In the genomic region with DNA sequence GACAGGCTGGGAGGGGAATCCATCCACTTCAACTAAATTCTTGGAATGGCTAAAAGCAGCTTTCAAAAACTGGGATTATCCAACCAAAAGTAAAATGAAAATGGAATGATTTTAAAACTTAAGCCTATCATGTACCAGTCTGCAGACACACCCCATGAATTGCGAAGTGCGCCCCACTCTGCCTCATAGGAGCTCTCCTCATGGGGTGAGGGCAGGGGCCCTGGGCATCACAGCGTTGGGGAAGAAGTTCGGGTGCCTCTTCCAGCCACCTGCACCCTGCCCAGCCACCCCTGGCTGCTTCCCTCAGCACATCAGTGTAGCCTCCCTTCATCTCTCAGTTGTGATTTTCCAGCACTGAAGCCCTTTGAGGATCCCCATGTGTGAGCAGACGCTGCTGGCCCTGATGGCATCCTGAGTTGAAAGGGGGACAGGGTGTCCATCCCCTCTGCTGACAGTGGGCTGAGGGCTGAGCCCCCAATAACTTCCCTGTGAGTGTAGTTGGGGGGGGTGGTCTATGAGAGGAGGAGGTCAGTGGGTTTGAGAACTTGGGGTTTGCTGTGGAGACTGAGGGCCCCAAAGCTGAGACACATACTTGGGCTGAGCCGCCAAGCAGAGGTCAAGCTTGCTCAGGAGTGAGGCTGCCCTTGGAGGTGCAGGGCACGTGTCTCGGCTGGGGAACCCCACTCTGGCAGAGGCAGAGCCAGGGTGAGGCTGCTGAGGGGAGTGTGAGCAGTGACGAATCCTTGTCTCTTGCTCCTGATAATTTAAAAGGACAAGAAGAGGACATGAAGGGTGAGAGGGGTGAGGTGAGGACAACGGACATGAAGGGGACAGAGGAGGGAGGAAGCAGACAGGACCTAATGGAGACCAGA, we compare ENCODE assay signal across 33 cellular contexts.
"Had no signal": no experiment of that assay in that cellular context is flagged by ENCODE, and none has a peak within 500 bp of the region (broad histone marks: within the 10 kb centered on the region; RNA-seq: fewer than 3 reads in every experiment).

No MANE protein-coding gene starts in this region.

- H3K27ac Mint-ChIP-seq: activated CD4-positive, alpha-beta memory T cell treated with anti-CD3 and anti-CD28 coated beads, Interleukin-2, amount 10 ng/mL, durations not matched to agents 7 days and 5 days; activated CD8-positive, alpha-beta memory T cell treated with anti-CD3 and anti-CD28 coated beads, Interleukin-2, amount 10 ng/mL, durations not matched to agents 7 days and 5 days; activated naive CD4-positive, alpha-beta T cell treated with anti-CD3 and anti-CD28 coated beads, Interleukin-2, amount 10 ng/mL, durations not matched to agents 7 days and 5 days; activated naive CD8-positive, alpha-beta T cell; activated naive CD8-positive, alpha-beta T cell treated with anti-CD3 and anti-CD28 coated beads, Interleukin-2, amount 50 U/mL, for 24 hours; T-helper 1 cell treated with Interleukin-12 subunit alpha and Interleukin-12 subunit beta and Interleukin-4 antibody, amounts not matched to agents 30 μg/mL and 1 μg/mL, for 36 hours; T-helper 2 cell treated with Interferon-gamma antibody and Interleukin-4, amounts not matched to agents 5 μg/mL and 100 μg/mL, for 36 hours had no signal

- H3K36me3 ChIP-seq: MG63, SJSA1 had no signal

- H3K9me3 Mint-ChIP-seq: activated naive CD8-positive, alpha-beta T cell treated with anti-CD3 and anti-CD28 coated beads, Interleukin-2, amount 50 U/mL, for 24 hours had no signal

- H3K27me3 Mint-ChIP-seq: activated CD4-positive, alpha-beta memory T cell treated with anti-CD3 and anti-CD28 coated beads, Interleukin-2, amount 10 ng/mL, durations not matched to agents 7 days and 5 days; activated CD8-positive, alpha-beta memory T cell treated with anti-CD3 and anti-CD28 coated beads, Interleukin-2, amount 10 ng/mL, durations not matched to agents 7 days and 5 days; activated naive CD8-positive, alpha-beta T cell had no signal

- H3K27ac ChIP-seq: PC-9, SJSA1 had no signal

- H3K4me3 Mint-ChIP-seq: activated CD4-positive, alpha-beta memory T cell treated with anti-CD3 and anti-CD28 coated beads, Interleukin-2, amount 10 ng/mL, durations not matched to agents 7 days and 5 days; activated CD8-positive, alpha-beta memory T cell treated with anti-CD3 and anti-CD28 coated beads, Interleukin-2, amount 10 ng/mL, durations not matched to agents 7 days and 5 days; activated naive CD4-positive, alpha-beta T cell treated with anti-CD3 and anti-CD28 coated beads, Interleukin-2, amount 10 ng/mL, durations not matched to agents 7 days and 5 days; activated naive CD8-positive, alpha-beta T cell; activated naive CD8-positive, alpha-beta T cell treated with anti-CD3 and anti-CD28 coated beads, Interleukin-2, amount 50 U/mL, for 24 hours; brain; T-helper 1 cell treated with Interleukin-12 subunit alpha and Interleukin-12 subunit beta and Interleukin-4 antibody, amounts not matched to agents 30 μg/mL and 1 μg/mL, for 36 hours; T-helper 2 cell treated with Interferon-gamma antibody and Interleukin-4, amounts not matched to agents 5 μg/mL and 100 μg/mL, for 36 hours had no signal

- H3K9ac ChIP-seq: SK-N-SH had no signal

- H3K4me3 ChIP-seq: MG63, PC-9, SJSA1 had no signal

- H3K4me1 Mint-ChIP-seq: activated CD4-positive, alpha-beta memory T cell treated with anti-CD3 and anti-CD28 coated beads, Interleukin-2, amount 10 ng/mL, durations not matched to agents 7 days and 5 days; activated CD8-positive, alpha-beta memory T cell treated with anti-CD3 and anti-CD28 coated beads, Interleukin-2, amount 10 ng/mL, durations not matched to agents 7 days and 5 days; activated naive CD4-positive, alpha-beta T cell treated with anti-CD3 and anti-CD28 coated beads, Interleukin-2, amount 10 ng/mL, durations not matched to agents 7 days and 5 days; activated naive CD8-positive, alpha-beta T cell treated with anti-CD3 and anti-CD28 coated beads, Interleukin-2, amount 50 U/mL, for 24 hours had no signal

- H3K27me3 ChIP-seq: SJSA1 had no signal

- H3K36me3 Mint-ChIP-seq: activated CD8-positive, alpha-beta memory T cell treated with anti-CD3 and anti-CD28 coated beads, Interleukin-2, amount 10 ng/mL, durations not matched to agents 7 days and 5 days; activated naive CD4-positive, alpha-beta T cell treated with anti-CD3 and anti-CD28 coated beads, Interleukin-2, amount 10 ng/mL, durations not matched to agents 7 days and 5 days; activated naive CD8-positive, alpha-beta T cell; brain had no signal

- FAIRE-seq: bronchial epithelial cell, TTC549 had no signal

- DNase-seq: activated CD4-positive, alpha-beta memory T cell treated with anti-CD3 and anti-CD28 coated beads, Interleukin-2, amount 10 ng/mL, durations not matched to agents 7 days and 5 days; activated CD4-positive, alpha-beta T cell treated with anti-CD3 and anti-CD28 coated beads for 48 hours; activated CD8-positive, alpha-beta memory T cell treated with anti-CD3 and anti-CD28 coated beads for 24 hours; activated CD8-positive, alpha-beta memory T cell treated with anti-CD3 and anti-CD28 coated beads, Interleukin-2, amount 10 ng/mL, durations not matched to agents 7 days and 5 days; activated CD8-positive, alpha-beta memory T cell treated with anti-CD3 and anti-CD28 coated beads, Interleukin-2, amount 50 U/mL, for 48 hours; activated effector memory CD4-positive, alpha-beta T cell treated with Interleukin-2 at 50 U/mL for 16 hours; activated naive CD4-positive, alpha-beta T cell treated with anti-CD3 and anti-CD28 coated beads, Interleukin-2, amount 10 ng/mL, durations not matched to agents 7 days and 5 days; activated naive CD8-positive, alpha-beta T cell treated with anti-CD3 and anti-CD28 coated beads, Interleukin-2, amount 50 U/mL, for 24 hours; activated T-cell treated with anti-CD3 and anti-CD28 coated beads, Interleukin-2, amount 50 U/mL, for 48 hours; anterior cingulate cortex; central memory CD4-positive, alpha-beta T cell; Kasumi-1; KG1; MG63; NCI-H1048; NCI-H1105 treated with DMSO at 0.1 percent for 48 hours; NCI-H1436; NCI-H1694; NCI-H1930; NCI-H2081 treated with DMSO at 0.1 percent for 48 hours; NCI-H345; NCI-H524 treated with DMSO at 0.1 percent for 48 hours; NK-92 treated with Interleukin-12 subunit alpha and Interleukin-12 subunit beta, amount 100 ng/mL, for 24 hours; PC-9; SHP77 treated with DMSO at 0.1 percent for 48 hours had no signal

- H3K9me3 ChIP-seq: MG63, SK-N-SH had no signal

- H3K4me1 ChIP-seq: SJSA1 had no signal
